ENCODE assay signal across 8 cellular contexts in the genomic region with DNA sequence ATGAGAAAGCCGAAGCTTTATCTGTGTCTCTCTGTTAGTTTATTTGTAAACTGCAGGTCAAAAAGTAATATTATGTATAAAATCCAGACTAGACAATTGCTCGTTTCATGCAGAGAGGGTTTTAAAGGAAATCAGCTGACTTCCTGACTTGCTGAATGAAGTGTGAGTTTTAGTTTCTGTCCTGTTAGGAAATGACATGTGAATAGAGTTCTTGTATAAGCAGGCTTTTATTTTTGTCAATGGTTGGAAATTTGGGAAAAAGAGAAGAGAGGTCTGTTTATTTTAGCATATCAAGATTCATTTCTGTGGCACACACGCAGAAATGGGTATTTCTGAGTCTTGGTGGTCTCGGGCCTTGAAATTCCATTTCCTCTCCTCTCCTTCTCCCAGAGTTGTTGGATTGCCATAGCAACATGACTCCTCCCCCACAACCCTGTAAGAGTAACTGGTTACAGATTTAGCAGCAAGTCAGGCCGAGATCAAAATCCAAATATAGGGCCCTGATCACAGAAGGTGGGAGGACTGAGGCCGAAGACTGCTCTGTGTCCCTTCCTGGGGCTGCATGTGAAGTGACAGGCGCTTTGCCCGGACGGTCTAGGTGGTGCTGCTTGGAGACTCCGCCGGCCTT.
DNase-seq lines count a peak whose midpoint lies in the region; ATAC-seq and TF ChIP-seq lines count a peak whose summit lies in the region.

No MANE protein-coding gene starts in this region.

- DNase-seq in EL = peak; percentile 55
- DNase-seq in MV-4-11 (lab: John Stamatoyannopoulos, UW) = peak; percentile 12
- peak in 1 of 2 donors; percentile 52 for DNase-seq in stimulated activated effector memory CD8-positive, alpha-beta T cell treated with anti-CD3 and anti-CD28 coated beads, Interleukin-12 subunit alpha, Interleukin-12 subunit beta, amount 100 ng/mL, for 72 hours (ENCODE audit: low spot score in 2 of 2)
- no peak for DNase-seq in H4 (ENCODE audit: low spot score)

- H3K27ac ChIP-seq in layer of hippocampus (ENCODE audit: low read depth, low read length) = peak overlapping the region; percentile 73

- peak overlapping the region; percentile 2 to 79 (median 55) for H3K4me3 Mint-ChIP-seq in brain
- peak overlapping the region; percentile 51 for H3K4me3 Mint-ChIP-seq in stimulated activated effector memory CD8-positive, alpha-beta T cell treated with anti-CD3 and anti-CD28 coated beads, Interleukin-12 subunit alpha, Interleukin-12 subunit beta, amount 100 ng/mL, for 72 hours

- no peak for TF ChIP-seq CTCF in brain (conservative IDR thresholded peaks at IDR 0.05)

- peak overlapping the region; percentile 78 to 96 (median 95) for H3K27ac Mint-ChIP-seq in brain
- H3K27ac Mint-ChIP-seq in stimulated activated effector memory CD8-positive, alpha-beta T cell treated with anti-CD3 and anti-CD28 coated beads, Interleukin-12 subunit alpha, Interleukin-12 subunit beta, amount 100 ng/mL, for 72 hours = peak overlapping the region; percentile 91

- peaks cover 56% of the 10 kb centered on the region for H3K4me1 Mint-ChIP-seq in brain
- peaks cover 36% of the 10 kb centered on the region for H3K4me1 Mint-ChIP-seq in stimulated activated effector memory CD8-positive, alpha-beta T cell treated with anti-CD3 and anti-CD28 coated beads, Interleukin-12 subunit alpha, Interleukin-12 subunit beta, amount 100 ng/mL, for 72 hours

- H3K27me3 ChIP-seq in layer of hippocampus (ENCODE audit: control insufficient read depth, insufficient read depth, low read length) = no peaks in the 10 kb centered on the region

- ATAC-seq in GM21737 (IDR thresholded peaks at IDR 0.05; ENCODE audit: unreplicated experiment) = peak; percentile 60
- ATAC-seq in stimulated activated effector memory CD8-positive, alpha-beta T cell treated with anti-CD3 and anti-CD28 coated beads, Interleukin-12 subunit alpha, Interleukin-12 subunit beta, amount 100 ng/mL, for 72 hours = peak; percentile 78
- no peak for ATAC-seq in GM18870 (IDR thresholded peaks at IDR 0.05; ENCODE audit: unreplicated experiment)

- peaks cover 0 to 4% (median 4%) of the 10 kb centered on the region in 5 experiments for H3K9me3 Mint-ChIP-seq in brain
- H3K9me3 Mint-ChIP-seq in stimulated activated effector memory CD8-positive, alpha-beta T cell treated with anti-CD3 and anti-CD28 coated beads, Interleukin-12 subunit alpha, Interleukin-12 subunit beta, amount 100 ng/mL, for 72 hours = no peaks in the 10 kb centered on the region

- H3K36me3 Mint-ChIP-seq in brain = peaks cover 13% of the 10 kb centered on the region
- no peaks in the 10 kb centered on the region for H3K36me3 Mint-ChIP-seq in stimulated activated effector memory CD8-positive, alpha-beta T cell treated with anti-CD3 and anti-CD28 coated beads, Interleukin-12 subunit alpha, Interleukin-12 subunit beta, amount 100 ng/mL, for 72 hours

- no peaks in the 10 kb centered on the region for H3K27me3 Mint-ChIP-seq in brain
